Comparison of ENCODE assay signal across 1 cellular context in the genomic region with DNA sequence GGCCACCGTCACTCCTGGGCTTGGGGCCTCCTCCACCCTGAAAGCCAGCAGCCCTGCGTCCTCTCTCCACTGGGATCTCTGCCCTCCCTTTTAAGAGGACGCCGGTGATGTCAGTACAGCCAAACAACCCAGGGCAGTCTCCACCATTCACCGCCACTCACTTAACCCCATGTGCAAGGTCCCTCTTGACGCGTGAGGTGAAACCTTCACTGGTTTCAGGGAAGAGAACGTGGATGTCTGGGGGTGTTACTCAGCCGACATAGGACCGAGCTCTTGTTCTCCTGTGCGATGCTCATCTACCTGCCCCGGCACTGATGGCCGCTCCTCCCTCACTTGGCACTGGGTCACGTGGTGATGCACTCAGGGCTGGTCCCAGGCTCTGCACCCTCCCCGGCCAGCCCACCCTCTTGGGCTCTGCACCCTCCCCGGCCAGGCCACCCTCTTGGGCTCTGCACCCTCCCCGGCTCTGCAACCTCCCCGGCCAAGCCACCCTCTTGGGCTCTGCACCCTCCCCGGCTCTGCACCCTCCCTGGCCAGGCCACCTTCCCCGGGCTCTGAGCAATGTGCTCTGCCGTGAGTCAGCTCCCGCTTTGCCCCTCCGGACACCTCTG.
TF ChIP-seq lines count a peak whose summit lies in the region.

No MANE protein-coding gene starts in this region.

TF ChIP-seq in HepG2, 621 proteins besides CTCF, POLR2A, EP300 and RAD21:
- no peak for TF ChIP-seq TRIM24 (CRISPR knock-in tag; IDR thresholded peaks at IDR 0.05)
- no peak for TF ChIP-seq CEBPG (CRISPR knock-in tag; IDR thresholded peaks at IDR 0.05)
- TF ChIP-seq PBX2 (CRISPR knock-in tag; IDR thresholded peaks at IDR 0.05): no peak
- TF ChIP-seq, protein P1, sequence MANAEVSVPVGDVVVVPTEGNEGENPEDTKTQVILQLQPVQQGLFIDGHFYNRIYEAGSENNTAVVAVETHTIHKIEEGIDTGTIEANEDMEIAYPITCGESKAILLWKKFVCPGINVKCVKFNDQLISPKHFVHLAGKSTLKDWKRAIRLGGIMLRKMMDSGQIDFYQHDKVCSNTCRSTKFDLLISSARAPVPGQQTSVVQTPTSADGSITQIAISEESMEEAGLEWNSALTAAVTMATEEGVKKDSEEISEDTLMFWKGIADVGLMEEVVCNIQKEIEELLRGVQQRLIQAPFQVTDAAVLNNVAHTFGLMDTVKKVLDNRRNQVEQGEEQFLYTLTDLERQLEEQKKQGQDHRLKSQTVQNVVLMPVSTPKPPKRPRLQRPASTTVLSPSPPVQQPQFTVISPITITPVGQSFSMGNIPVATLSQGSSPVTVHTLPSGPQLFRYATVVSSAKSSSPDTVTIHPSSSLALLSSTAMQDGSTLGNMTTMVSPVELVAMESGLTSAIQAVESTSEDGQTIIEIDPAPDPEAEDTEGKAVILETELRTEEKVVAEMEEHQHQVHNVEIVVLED (CRISPR knock-in tag; IDR thresholded peaks at IDR 0.05; ENCODE audit: borderline replicate concordance): no peak
- no peak for TF ChIP-seq KLF13 (CRISPR knock-in tag; IDR thresholded peaks at IDR 0.05)
- TF ChIP-seq ZNF234 (CRISPR knock-in tag; conservative IDR thresholded peaks at IDR 0.05): no peak
- TF ChIP-seq FOXP1 (IDR thresholded peaks at IDR 0.05): no peak
- TF ChIP-seq FOXP1 (CRISPR knock-in tag; IDR thresholded peaks at IDR 0.05): no peak
- TF ChIP-seq, protein P2, sequence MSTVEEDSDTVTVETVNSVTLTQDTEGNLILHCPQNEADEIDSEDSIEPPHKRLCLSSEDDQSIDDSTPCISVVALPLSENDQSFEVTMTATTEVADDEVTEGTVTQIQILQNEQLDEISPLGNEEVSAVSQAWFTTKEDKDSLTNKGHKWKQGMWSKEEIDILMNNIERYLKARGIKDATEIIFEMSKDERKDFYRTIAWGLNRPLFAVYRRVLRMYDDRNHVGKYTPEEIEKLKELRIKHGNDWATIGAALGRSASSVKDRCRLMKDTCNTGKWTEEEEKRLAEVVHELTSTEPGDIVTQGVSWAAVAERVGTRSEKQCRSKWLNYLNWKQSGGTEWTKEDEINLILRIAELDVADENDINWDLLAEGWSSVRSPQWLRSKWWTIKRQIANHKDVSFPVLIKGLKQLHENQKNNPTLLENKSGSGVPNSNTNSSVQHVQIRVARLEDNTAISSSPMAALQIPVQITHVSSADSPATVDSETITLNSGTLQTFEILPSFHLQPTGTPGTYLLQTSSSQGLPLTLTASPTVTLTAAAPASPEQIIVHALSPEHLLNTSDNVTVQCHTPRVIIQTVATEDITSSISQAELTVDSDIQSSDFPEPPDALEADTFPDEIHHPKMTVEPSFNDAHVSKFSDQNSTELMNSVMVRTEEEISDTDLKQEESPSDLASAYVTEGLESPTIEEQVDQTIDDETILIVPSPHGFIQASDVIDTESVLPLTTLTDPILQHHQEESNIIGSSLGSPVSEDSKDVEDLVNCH (CRISPR knock-in tag; IDR thresholded peaks at IDR 0.05): no peak
- TF ChIP-seq NKX3-1 (CRISPR knock-in tag; IDR thresholded peaks at IDR 0.05): no peak
- no peak for TF ChIP-seq ZNF510 (CRISPR knock-in tag; IDR thresholded peaks at IDR 0.05; ENCODE audit: low read depth)
- TF ChIP-seq ZNF563 (CRISPR knock-in tag; IDR thresholded peaks at IDR 0.05): no peak
- TF ChIP-seq SP5 (CRISPR knock-in tag; IDR thresholded peaks at IDR 0.05; ENCODE audit: borderline replicate concordance, low read depth): no peak
- TF ChIP-seq TOE1 (CRISPR knock-in tag; IDR thresholded peaks at IDR 0.05): no peak
- TF ChIP-seq MNT (IDR thresholded peaks at IDR 0.05): no peak
- TF ChIP-seq, protein P3, sequence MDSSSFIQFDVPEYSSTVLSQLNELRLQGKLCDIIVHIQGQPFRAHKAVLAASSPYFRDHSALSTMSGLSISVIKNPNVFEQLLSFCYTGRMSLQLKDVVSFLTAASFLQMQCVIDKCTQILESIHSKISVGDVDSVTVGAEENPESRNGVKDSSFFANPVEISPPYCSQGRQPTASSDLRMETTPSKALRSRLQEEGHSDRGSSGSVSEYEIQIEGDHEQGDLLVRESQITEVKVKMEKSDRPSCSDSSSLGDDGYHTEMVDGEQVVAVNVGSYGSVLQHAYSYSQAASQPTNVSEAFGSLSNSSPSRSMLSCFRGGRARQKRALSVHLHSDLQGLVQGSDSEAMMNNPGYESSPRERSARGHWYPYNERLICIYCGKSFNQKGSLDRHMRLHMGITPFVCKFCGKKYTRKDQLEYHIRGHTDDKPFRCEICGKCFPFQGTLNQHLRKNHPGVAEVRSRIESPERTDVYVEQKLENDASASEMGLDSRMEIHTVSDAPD (CRISPR knock-in tag; IDR thresholded peaks at IDR 0.05): no peak
- no peak for TF ChIP-seq IKZF1 (IDR thresholded peaks at IDR 0.05)
- TF ChIP-seq ZNF343 (CRISPR knock-in tag; IDR thresholded peaks at IDR 0.05): no peak
- TF ChIP-seq BRCA1 (CRISPR knock-in tag; IDR thresholded peaks at IDR 0.05): no peak
- no peak for TF ChIP-seq ZNF788 (CRISPR knock-in tag; IDR thresholded peaks at IDR 0.05; ENCODE audit: borderline replicate concordance)
